17 cellular contexts compared by ENCODE assay signal in genomic region chr10:128084991-128085390, GRCh38. TPM values are rescaled to one million over a fixed set of nuclear protein-coding genes. Genes with fewer than 3 reads are reported as not detected.
A peak's percentile ranks its signal among the peaks of the same experiment; 100 is the strongest.
DNase-seq lines count a peak whose midpoint lies in the region; ATAC-seq and TF ChIP-seq lines count a peak whose summit lies in the region.
"Had no signal": no experiment of that assay in that cellular context is flagged by ENCODE, and none has a peak within 500 bp of the region (broad histone marks: within the 10 kb centered on the region; RNA-seq: fewer than 3 reads in every experiment).

No MANE protein-coding gene starts in this region.

- intact Hi-C loops in dendritic cell treated with granulocyte-macrophage colony-stimulating factor and Interleukin-4, amounts not matched to agents 40 ng/mL and 50 ng/mL, for 4 days (cut with micrococcal nuclease): loop anchor here (5.0 kb wide), 1 partner anchor 42 kb away; the partner anchor contains the start of gene MKI67
- intact Hi-C loops in upper lobe of right lung (cut with DNase I): no loop called here

- H3K27me3 Mint-ChIP-seq in dendritic cell treated with granulocyte-macrophage colony-stimulating factor and Interleukin-4, amounts not matched to agents 40 ng/mL and 50 ng/mL, for 4 days: no peaks in the 10 kb centered on the region
- H3K27me3 Mint-ChIP-seq in endothelial cell (ENCODE audit: unreplicated experiment): peaks cover 5% of the 10 kb centered on the region
- H3K27me3 Mint-ChIP-seq: CD4-positive, alpha-beta memory T cell had no signal

- H3K36me3 ChIP-seq in neutrophil (peaks cover 67% of the 10 kb centered on the region), upper lobe of right lung (peaks cover 37% of the 10 kb centered on the region)
- H3K36me3 ChIP-seq: BE2C had no signal

- peaks cover 51% of the 10 kb centered on the region for H3K4me1 Mint-ChIP-seq in dendritic cell treated with granulocyte-macrophage colony-stimulating factor and Interleukin-4, amounts not matched to agents 40 ng/mL and 50 ng/mL, for 4 days (ENCODE audit: low read depth)
- H3K4me1 Mint-ChIP-seq in endothelial cell (ENCODE audit: unreplicated experiment): peaks cover 17% of the 10 kb centered on the region

- peaks cover 6% of the 10 kb centered on the region for H3K9me3 ChIP-seq in neutrophil
- no peaks in the 10 kb centered on the region for H3K9me3 ChIP-seq in upper lobe of right lung
- H3K9me3 ChIP-seq: A549, BE2C had no signal

- no peaks in the 10 kb centered on the region for H3K9me3 Mint-ChIP-seq in dendritic cell treated with granulocyte-macrophage colony-stimulating factor and Interleukin-4, amounts not matched to agents 40 ng/mL and 50 ng/mL, for 4 days
- H3K9me3 Mint-ChIP-seq in endothelial cell (ENCODE audit: unreplicated experiment): no peaks in the 10 kb centered on the region
- H3K9me3 Mint-ChIP-seq: CD4-positive, alpha-beta memory T cell; HFFc6 had no signal

- peak overlapping the region; percentile 15 for H3K27ac ChIP-seq in neutrophil
- no peak overlapping the region for H3K27ac ChIP-seq in upper lobe of right lung
- H3K27ac ChIP-seq: A549, C4-2B, HL-60 had no signal

- no peak overlapping the region for H3K4me3 Mint-ChIP-seq in dendritic cell treated with granulocyte-macrophage colony-stimulating factor and Interleukin-4, amounts not matched to agents 40 ng/mL and 50 ng/mL, for 4 days
- no peak overlapping the region for H3K4me3 Mint-ChIP-seq in endothelial cell (ENCODE audit: unreplicated experiment)
- H3K4me3 Mint-ChIP-seq: CD4-positive, alpha-beta memory T cell had no signal

- DNase-seq in endothelial cell (ENCODE audit: low spot score) (no peak), upper lobe of right lung (peak; percentile 11), DMS153 (lab: John Stamatoyannopoulos, UW) (no peak)
- DNase-seq: BE2C; CD4-positive, alpha-beta memory T cell; DND-41; GDM1; GOT3; HCEC 1CT; HFFc6 had no signal

- peaks cover 50% of the 10 kb centered on the region for H3K36me3 Mint-ChIP-seq in dendritic cell treated with granulocyte-macrophage colony-stimulating factor and Interleukin-4, amounts not matched to agents 40 ng/mL and 50 ng/mL, for 4 days (ENCODE audit: low read depth)
- peaks cover 43% of the 10 kb centered on the region for H3K36me3 Mint-ChIP-seq in endothelial cell (ENCODE audit: low read depth, unreplicated experiment)

- H3K27me3 ChIP-seq in neutrophil (peaks cover 6% of the 10 kb centered on the region), upper lobe of right lung (no peaks in the 10 kb centered on the region)
- H3K27me3 ChIP-seq: BE2C had no signal

- ATAC-seq in upper lobe of right lung (no peak), GM18909 (IDR thresholded peaks at IDR 0.05; ENCODE audit: poor library complexity, unreplicated experiment) (no peak), GM18870 (IDR thresholded peaks at IDR 0.05; ENCODE audit: unreplicated experiment) (no peak)
- ATAC-seq: A549 had no signal

- no peak for TF ChIP-seq CTCF in endothelial cell (IDR thresholded peaks at IDR 0.05; ENCODE audit: unreplicated experiment)
- no peak for TF ChIP-seq CTCF in neutrophil (IDR thresholded peaks at IDR 0.05)
- TF ChIP-seq CTCF in upper lobe of right lung (IDR thresholded peaks at IDR 0.05): no peak

- peak overlapping the region; percentile 47 for H3K27ac Mint-ChIP-seq in dendritic cell treated with granulocyte-macrophage colony-stimulating factor and Interleukin-4, amounts not matched to agents 40 ng/mL and 50 ng/mL, for 4 days
- peak overlapping the region; percentile 48 for H3K27ac Mint-ChIP-seq in endothelial cell (ENCODE audit: unreplicated experiment)
- H3K27ac Mint-ChIP-seq: HFFc6 had no signal

- H3K4me1 ChIP-seq in neutrophil (ENCODE audit: control insufficient read depth in 1 of 2, insufficient read depth in 1 of 2, low read depth in 1 of 2, low read length in 1 of 2): no peaks in the 10 kb centered on the region
- no peaks in the 10 kb centered on the region for H3K4me1 ChIP-seq in upper lobe of right lung
- H3K4me1 ChIP-seq: A549, BE2C had no signal

- H3K4me3 ChIP-seq in neutrophil (ENCODE audit: low read depth in 1 of 2, low read length in 1 of 2) (no peak overlapping the region), upper lobe of right lung (no peak overlapping the region)
- H3K4me3 ChIP-seq: A549 had no signal

RNA-seq across cellular contexts. Expression of gene MKI67, which starts 41.2 kb away (rescaled TPM):
- total RNA-seq in endothelial cell (ENCODE audit: unreplicated experiment) (19.7 TPM), upper lobe of right lung (2.1 TPM)
